In genomic region chrX:55007633-55008032, GRCh38 we compare ENCODE assay signal across 13 cellular contexts. TPM values are rescaled to one million over a fixed set of nuclear protein-coding genes. Genes with fewer than 3 reads are reported as not detected.
DNase-seq lines count a peak whose midpoint lies in the region; ATAC-seq and TF ChIP-seq lines count a peak whose summit lies in the region.
"Had no signal": no experiment of that assay in that cellular context is flagged by ENCODE, and none has a peak within 500 bp of the region (broad histone marks: within the 10 kb centered on the region; RNA-seq: fewer than 3 reads in every experiment).

No MANE protein-coding gene starts in this region.

- peak; percentile 82 for ATAC-seq in Right ventricle myocardium superior (ENCODE audit: poor library complexity)
- peak in 3 of 4 donors; percentile 26 to 59 (median 45) for ATAC-seq in psoas muscle
- ATAC-seq in GM18520 (IDR thresholded peaks at IDR 0.05; ENCODE audit: unreplicated experiment), result no peak
- ATAC-seq: activated naive CD4-positive, alpha-beta T cell treated with anti-CD3 and anti-CD28 coated beads, Interleukin-2, amount 50 U/mL, for 72 hours had no signal

- intact Hi-C loops in Right ventricle myocardium superior (cut with DNase I) (no loop called here), psoas muscle (cut with DNase I) (loop anchor here in 1 of 2 donors (10.0 kb wide), 1 partner anchor 363 kb away; no protein-coding TSS in a partner anchor)

- H3K9me3 ChIP-seq in psoas muscle, result no peaks in the 10 kb centered on the region
- H3K9me3 ChIP-seq: tibial nerve had no signal

- peak overlapping the region; percentile 74 for H3K27ac ChIP-seq in psoas muscle
- H3K27ac ChIP-seq: tibial nerve had no signal

- H3K4me1 ChIP-seq in psoas muscle, result peaks cover 5% of the 10 kb centered on the region
- H3K4me1 ChIP-seq: tibial nerve had no signal

- H3K36me3 ChIP-seq in psoas muscle (ENCODE audit: insufficient read depth in 1 of 2, low read depth in 1 of 2), result peaks cover 5 to 29% of the 10 kb centered on the region in 2 donors

- DNase-seq in GM04503 (ENCODE audit: low read depth), result peak; percentile 14
- DNase-seq in amniotic epithelial cell (ENCODE audit: low read depth), result peak; percentile 77
- DNase-seq in Right ventricle myocardium superior, result no peak
- DNase-seq in psoas muscle, result no peak
- DNase-seq in islet precursor cell, result no peak
- DNase-seq in NCI-H1436 treated with DMSO at 0.1 percent for 48 hours (lab: John Stamatoyannopoulos, UW), result no peak
- no peak for DNase-seq in globus pallidus (ENCODE audit: low spot score)
- DNase-seq: DMS79; OCI-M1; stimulated activated CD4-positive, alpha-beta T cell treated with anti-CD3 and anti-CD28 coated beads, Interleukin-15, amount 100 ng/mL, for 24 hours had no signal

- TF ChIP-seq CTCF in psoas muscle (IDR thresholded peaks at IDR 0.05), result no peak

- WGBS in psoas muscle, 3 donors, result 65 to 79% (median 74%) methylated on average over 5 of the region's 5 CpGs

- H3K27me3 ChIP-seq in psoas muscle (ENCODE audit: insufficient read depth in 3 of 3, low read length in 2 of 3), result peaks cover 0 to 3% (median 0%) of the 10 kb centered on the region in 3 donors
- H3K27me3 ChIP-seq: tibial nerve had no signal

- H3K4me3 ChIP-seq in psoas muscle, result no peak overlapping the region
- H3K4me3 ChIP-seq: tibial nerve had no signal

RNA-seq across cellular contexts. Expression of gene APEX2, which starts 7.5 kb away (rescaled TPM):
- 7.0 TPM for total RNA-seq in Right ventricle myocardium superior
- total RNA-seq in psoas muscle, result 10 to 100 TPM in 2 of 4 donors, 1 to 10 TPM in 2; 6.9 to 14.9 (median 10.0) TPM
- 10 to 100 TPM in 2 of 3 donors, 1 to 10 TPM in 1; 6.7 to 15.1 (median 10.9) TPM for polyA plus RNA-seq in psoas muscle

RNA-seq across cellular contexts. Expression of gene PFKFB1, which starts 13.6 kb away (rescaled TPM):
- total RNA-seq in Right ventricle myocardium superior (0.16 TPM), psoas muscle (10 to 100 TPM; 10.3 to 21.8 (median 21.3) TPM)
- 10 to 100 TPM in 1 of 3 donors, 1 to 10 TPM in 2; 1.4 to 15.9 (median 7.5) TPM for polyA plus RNA-seq in psoas muscle

RNA-seq across cellular contexts. Expression of gene ALAS2, which starts 23.1 kb away (rescaled TPM):
- total RNA-seq in Right ventricle myocardium superior (0.51 TPM), psoas muscle (1 to 10 TPM in 2 of 4 donors, under 1 TPM in 1, not detected in 1; 0.62 to 8.1 (median 6.0) TPM)
- polyA plus RNA-seq in psoas muscle, result under 1 TPM in 1 of 3 donors, not detected in 2; 0.03 TPM
- total RNA-seq: activated naive CD4-positive, alpha-beta T cell treated with anti-CD3 and anti-CD28 coated beads, Interleukin-2, amount 50 U/mL, for 72 hours had no signal

Comparison
In these comparisons a context has a peak if more than half of its experiments do, and no peak if none do; other contexts are left out.
1. DNase-seq: peak in GM04503 (single experiment) and amniotic epithelial cell (single experiment); none in Right ventricle myocardium superior (single experiment), psoas muscle (0 of 2), islet precursor cell (single experiment), NCI-H1436 treated with DMSO at 0.1 percent for 48 hours (single experiment) and globus pallidus (single experiment).